In genomic region chr1:156259805-156260204, GRCh38 we compare ENCODE assay signal across 17 cellular contexts. TPM values are rescaled to one million over a fixed set of nuclear protein-coding genes. Genes with fewer than 3 reads are reported as not detected.
DNase-seq lines count a peak whose midpoint lies in the region; ATAC-seq, FAIRE-seq and TF ChIP-seq lines count a peak whose summit lies in the region.
"Had no signal": no experiment of that assay in that cellular context is flagged by ENCODE, and none has a peak within 500 bp of the region (broad histone marks: within the 10 kb centered on the region; RNA-seq: fewer than 3 reads in every experiment).

No MANE protein-coding gene starts in this region.

- H3K9me3 Mint-ChIP-seq in activated naive CD4-positive, alpha-beta T cell treated with anti-CD3 and anti-CD28 coated beads for 36 hours = no peaks in the 10 kb centered on the region
- H3K9me3 Mint-ChIP-seq: activated T-cell treated with anti-CD3 and anti-CD28 coated beads, Interleukin-2, amount 50 U/mL, for 4 hours had no signal

- H3K4me1 ChIP-seq in foreskin keratinocyte = peaks cover 30% of the 10 kb centered on the region
- H3K4me1 ChIP-seq in kidney (ENCODE audit: control insufficient read depth in 1 of 2, insufficient read depth in 1 of 2, low read depth in 1 of 2, low read length in 2 of 2) = no peaks in the 10 kb centered on the region

- TF ChIP-seq CTCF in foreskin keratinocyte (conservative IDR thresholded peaks at IDR 0.05) (peak; percentile 35), kidney (IDR thresholded peaks at IDR 0.05; ENCODE audit: borderline replicate concordance, extremely low read depth, insufficient read depth) (no peak)

- no peak for FAIRE-seq in kidney (lab: Jason Lieb, UNC)
- FAIRE-seq: endometrium had no signal

- no peaks in the 10 kb centered on the region for H3K27me3 Mint-ChIP-seq in activated naive CD4-positive, alpha-beta T cell treated with anti-CD3 and anti-CD28 coated beads for 36 hours (ENCODE audit: low read depth)

- no peak overlapping the region for H3K27ac Mint-ChIP-seq in activated naive CD4-positive, alpha-beta T cell treated with anti-CD3 and anti-CD28 coated beads for 36 hours

- ATAC-seq in foreskin keratinocyte (no peak), GM18907 (IDR thresholded peaks at IDR 0.05; ENCODE audit: unreplicated experiment) (no peak)
- ATAC-seq: activated T-cell treated with anti-CD3 and anti-CD28 coated beads, Interleukin-2, amount 50 U/mL, for 4 hours; mucosa of descending colon; stimulated activated naive CD8-positive, alpha-beta T cell treated with anti-CD3 and anti-CD28 coated beads, Interleukin-15, Interleukin-2, amounts not matched to agents 100 U/mL and 50 U/mL, for 24 hours had no signal

- intact Hi-C loops in activated naive CD4-positive, alpha-beta T cell treated with anti-CD3 and anti-CD28 coated beads for 36 hours (cut with micrococcal nuclease) = loop anchor here (5.0 kb wide), 1 partner anchor 57 kb away; no protein-coding TSS in a partner anchor
- intact Hi-C loops in kidney (cut with DNase I) = no loop called here

- no peaks in the 10 kb centered on the region for H3K27me3 ChIP-seq in foreskin keratinocyte
- H3K27me3 ChIP-seq: SJSA1 had no signal

- no peak overlapping the region for H3K4me3 Mint-ChIP-seq in activated naive CD4-positive, alpha-beta T cell treated with anti-CD3 and anti-CD28 coated beads for 36 hours
- H3K4me3 Mint-ChIP-seq: activated T-cell treated with anti-CD3 and anti-CD28 coated beads, Interleukin-2, amount 50 U/mL, for 4 hours had no signal

- H3K27ac ChIP-seq in foreskin keratinocyte (no peak overlapping the region), substantia nigra (ENCODE audit: low read depth, low read length, poor library complexity, severe bottlenecking) (peak overlapping the region; percentile 83), kidney (ENCODE audit: low read depth in 2 of 2, low read length in 2 of 2) (no peak overlapping the region)
- H3K27ac ChIP-seq: SJSA1 had no signal

- H3K4me1 Mint-ChIP-seq in activated naive CD4-positive, alpha-beta T cell treated with anti-CD3 and anti-CD28 coated beads for 36 hours (ENCODE audit: low read depth) = peaks cover 12% of the 10 kb centered on the region

- H3K36me3 ChIP-seq in kidney (ENCODE audit: control insufficient read depth in 1 of 2, insufficient read depth in 2 of 2, low read length in 2 of 2) = peaks cover 50 to 63% of the 10 kb centered on the region in 2 donors

- CTCF ChIA-PET in activated naive CD4-positive, alpha-beta T cell treated with anti-CD3 and anti-CD28 coated beads for 36 hours (lab: Charles Lee) = interaction anchor here (0.6 to 1.5 kb wide), 5 partner anchors 9 to 210 kb away, joined by 3 read pairs; partner anchors contain the start of gene PAQR6

- peak; percentile 45 for DNase-seq in activated naive CD4-positive, alpha-beta T cell treated with anti-CD3 and anti-CD28 coated beads for 36 hours
- DNase-seq in activated naive CD4-positive, alpha-beta T cell treated with Interleukin-2 at 50 U/mL for 16 hours = no peak
- peak; percentile 33 for DNase-seq in UCSD-AML1 (lab: John Stamatoyannopoulos, UW; ENCODE audit: unreplicated experiment)
- DNase-seq in foreskin keratinocyte = no peak
- peak in 35 of 49 donors; percentile 15 to 81 (median 44) for DNase-seq in substantia nigra (lab: John Stamatoyannopoulos, UW)
- no peak for DNase-seq in kidney
- DNase-seq in DMS53 treated with DMSO at 0.1 percent for 48 hours (lab: John Stamatoyannopoulos, UW; ENCODE audit: unreplicated experiment) = no peak
- DNase-seq: activated CD4-positive, CD25-positive, alpha-beta regulatory T cell; activated T-cell treated with anti-CD3 and anti-CD28 coated beads, Interleukin-2, amount 50 U/mL, for 4 hours; KG1; NCI-H1694; NCI-H524 treated with DMSO at 0.1 percent for 48 hours; stimulated activated naive CD8-positive, alpha-beta T cell treated with anti-CD3 and anti-CD28 coated beads, Interleukin-15, Interleukin-2, amounts not matched to agents 100 U/mL and 50 U/mL, for 24 hours had no signal

- H3K4me3 ChIP-seq in kidney (ENCODE audit: low read length in 2 of 2) = no peak overlapping the region
- H3K4me3 ChIP-seq: mucosa of descending colon, SJSA1 had no signal

- peaks cover 46% of the 10 kb centered on the region for H3K36me3 Mint-ChIP-seq in activated naive CD4-positive, alpha-beta T cell treated with anti-CD3 and anti-CD28 coated beads for 36 hours (ENCODE audit: low read depth)

- H3K9ac ChIP-seq in kidney (ENCODE audit: low read length in 2 of 2) = no peak overlapping the region

- H3K9me3 ChIP-seq in kidney (ENCODE audit: control insufficient read depth in 1 of 2, low read length in 2 of 2) = no peaks in the 10 kb centered on the region
- H3K9me3 ChIP-seq: mucosa of descending colon, SJSA1 had no signal

RNA-seq across cellular contexts. Expression of gene PAQR6, which starts 11.9 kb away (rescaled TPM):
- 1 to 10 TPM; 3.7 to 4.2 TPM for total RNA-seq in activated naive CD4-positive, alpha-beta T cell treated with anti-CD3 and anti-CD28 coated beads for 36 hours
- total RNA-seq in foreskin keratinocyte (0.63 and 1.2 TPM in 2 replicates), kidney (4.2 TPM)
- polyA plus RNA-seq in foreskin keratinocyte (1.1 and 1.8 TPM in 2 replicates), kidney (ENCODE audit: insufficient read depth, low read depth, low replicate concordance) (2.0 TPM)

RNA-seq across cellular contexts. Expression of gene BGLAP, which starts 17.8 kb away (rescaled TPM):
- total RNA-seq in activated naive CD4-positive, alpha-beta T cell treated with anti-CD3 and anti-CD28 coated beads for 36 hours = 1 to 10 TPM; 3.4 to 4.0 TPM
- 0.14 and 0.34 TPM in 2 replicates for total RNA-seq in foreskin keratinocyte
- polyA plus RNA-seq in foreskin keratinocyte = 0.32 and 0.37 TPM in 2 replicates
- total RNA-seq in kidney = 1.8 TPM
- polyA plus RNA-seq in kidney (ENCODE audit: insufficient read depth, low read depth, low replicate concordance) = 1.7 TPM
- total RNA-seq: SJSA1 had no signal

RNA-seq across cellular contexts. Expression of gene SMG5, which starts 22.8 kb away (rescaled TPM):
- total RNA-seq in activated naive CD4-positive, alpha-beta T cell treated with anti-CD3 and anti-CD28 coated beads for 36 hours = 10 to 100 TPM; 77.1 to 83.4 TPM
- total RNA-seq in foreskin keratinocyte (58.3 and 60.9 TPM in 2 replicates), kidney (69.5 TPM)
- polyA plus RNA-seq in foreskin keratinocyte (32.9 and 35.3 TPM in 2 replicates), kidney (ENCODE audit: insufficient read depth, low read depth, low replicate concordance) (46.1 TPM)

RNA-seq across cellular contexts. Expression of gene TMEM79, which starts 24.3 kb away (rescaled TPM):
- total RNA-seq in activated naive CD4-positive, alpha-beta T cell treated with anti-CD3 and anti-CD28 coated beads for 36 hours = 1 to 10 TPM; 9.1 to 9.5 TPM
- total RNA-seq in foreskin keratinocyte = 4.3 and 4.6 TPM in 2 replicates
- polyA plus RNA-seq in foreskin keratinocyte = 5.2 and 5.3 TPM in 2 replicates
- 2.7 TPM for total RNA-seq in kidney
- polyA plus RNA-seq in kidney (ENCODE audit: insufficient read depth, low read depth, low replicate concordance) = 3.9 TPM

RNA-seq across cellular contexts. Expression of gene GLMP, which starts 35.7 kb away (rescaled TPM):
- total RNA-seq in activated naive CD4-positive, alpha-beta T cell treated with anti-CD3 and anti-CD28 coated beads for 36 hours = 10 to 100 TPM in 1 of 2 experiments, 1 to 10 TPM in 1; 10.0 to 10.1 TPM
- total RNA-seq in foreskin keratinocyte (32.7 and 35.2 TPM in 2 replicates), kidney (52.4 TPM)
- polyA plus RNA-seq in foreskin keratinocyte (40.1 and 42.4 TPM in 2 replicates), kidney (ENCODE audit: insufficient read depth, low read depth, low replicate concordance) (154 TPM)

Comparison
In these comparisons a context has a peak if more than half of its experiments do, and no peak if none do; other contexts are left out.
1. DNase-seq: peak in activated naive CD4-positive, alpha-beta T cell treated with anti-CD3 and anti-CD28 coated beads for 36 hours (single experiment), UCSD-AML1 (single experiment) and substantia nigra (35 of 49); none in activated naive CD4-positive, alpha-beta T cell treated with Interleukin-2 at 50 U/mL for 16 hours (single experiment), foreskin keratinocyte (0 of 2), kidney (single experiment) and DMS53 treated with DMSO at 0.1 percent for 48 hours (single experiment).